Comparison of ENCODE assay signal across 1 cellular context in genomic region chr3:177211503-177212277, GRCh38.
TF ChIP-seq lines count a peak whose summit lies in the region.

No MANE protein-coding gene starts in this region.

TF ChIP-seq in HepG2, 621 proteins besides CTCF, POLR2A, EP300 and RAD21 (continued from another document and continues in another):
- TF ChIP-seq USF2 (IDR thresholded peaks at IDR 0.05; ENCODE audit: low read depth, low read length) = no peak
- TF ChIP-seq USF2 (CRISPR knock-in tag; IDR thresholded peaks at IDR 0.05; ENCODE audit: borderline replicate concordance) = no peak
- no peak for TF ChIP-seq HMG20B (CRISPR knock-in tag; conservative IDR thresholded peaks at IDR 0.05)
- TF ChIP-seq ZNF598 (CRISPR knock-in tag; IDR thresholded peaks at IDR 0.05; ENCODE audit: borderline replicate concordance) = no peak
- no peak for TF ChIP-seq NR0B2 (CRISPR knock-in tag; IDR thresholded peaks at IDR 0.05)
- TF ChIP-seq ZNF691 (CRISPR knock-in tag; IDR thresholded peaks at IDR 0.05; ENCODE audit: borderline replicate concordance, low read depth) = no peak
- no peak for TF ChIP-seq TMF1 (CRISPR knock-in tag; IDR thresholded peaks at IDR 0.05; ENCODE audit: low read depth)
- TF ChIP-seq ZNF766 (CRISPR knock-in tag; IDR thresholded peaks at IDR 0.05; ENCODE audit: borderline replicate concordance) = no peak
- TF ChIP-seq ZNF597 (CRISPR knock-in tag; IDR thresholded peaks at IDR 0.05) = no peak
- TF ChIP-seq ZBTB7B (CRISPR knock-in tag; IDR thresholded peaks at IDR 0.05) = no peak
- no peak for TF ChIP-seq SP2 (CRISPR knock-in tag; IDR thresholded peaks at IDR 0.05)
- no peak for TF ChIP-seq TBP (CRISPR knock-in tag; IDR thresholded peaks at IDR 0.05)
- TF ChIP-seq SIX1 (CRISPR knock-in tag; IDR thresholded peaks at IDR 0.05; ENCODE audit: borderline replicate concordance) = no peak
- TF ChIP-seq AGO1 (IDR thresholded peaks at IDR 0.05; ENCODE audit: low read depth, low read length, poor library complexity, severe bottlenecking) = no peak
- TF ChIP-seq ZNF232 (CRISPR knock-in tag; IDR thresholded peaks at IDR 0.05; ENCODE audit: borderline replicate concordance) = no peak
- TF ChIP-seq ZNF260 (CRISPR knock-in tag; IDR thresholded peaks at IDR 0.05; ENCODE audit: borderline replicate concordance, low read depth) = no peak
- TF ChIP-seq ZBTB37 (CRISPR knock-in tag; IDR thresholded peaks at IDR 0.05) = no peak
- no peak for TF ChIP-seq MED8 (CRISPR knock-in tag; IDR thresholded peaks at IDR 0.05; ENCODE audit: insufficient replicate concordance)
- no peak for TF ChIP-seq GTF2F1 (IDR thresholded peaks at IDR 0.05; ENCODE audit: low read length)
- TF ChIP-seq ZNF569 (CRISPR knock-in tag; IDR thresholded peaks at IDR 0.05; ENCODE audit: borderline replicate concordance) = no peak
- TF ChIP-seq ZBTB7A (CRISPR knock-in tag; IDR thresholded peaks at IDR 0.05) = no peak
- TF ChIP-seq KIAA2018 (CRISPR knock-in tag; IDR thresholded peaks at IDR 0.05; ENCODE audit: borderline replicate concordance) = no peak
- no peak for TF ChIP-seq RBFOX2 (IDR thresholded peaks at IDR 0.05; ENCODE audit: low read depth, low read length)
- no peak for TF ChIP-seq XRCC5 (optimal IDR thresholded peaks at IDR 0.05; ENCODE audit: low read length)
- TF ChIP-seq SATB2 (CRISPR knock-in tag; IDR thresholded peaks at IDR 0.05) = no peak
- TF ChIP-seq FOXM1 (CRISPR knock-in tag; IDR thresholded peaks at IDR 0.05) = no peak
- TF ChIP-seq PHB2 (IDR thresholded peaks at IDR 0.05; ENCODE audit: partially characterized antibody) = no peak
- no peak for TF ChIP-seq THAP8 (CRISPR knock-in tag; IDR thresholded peaks at IDR 0.05; ENCODE audit: borderline replicate concordance)
- no peak for TF ChIP-seq ISX (CRISPR knock-in tag; conservative IDR thresholded peaks at IDR 0.05)
- TF ChIP-seq ARID2 (CRISPR knock-in tag; IDR thresholded peaks at IDR 0.05; ENCODE audit: borderline replicate concordance) = no peak
- TF ChIP-seq ATF7-NPFF (CRISPR knock-in tag; IDR thresholded peaks at IDR 0.05; ENCODE audit: low read depth) = no peak
- TF ChIP-seq CEBPG (CRISPR knock-in tag; IDR thresholded peaks at IDR 0.05) = no peak
- TF ChIP-seq ZNF362 (CRISPR knock-in tag; IDR thresholded peaks at IDR 0.05; ENCODE audit: borderline replicate concordance) = no peak
- no peak for TF ChIP-seq AHDC1 (CRISPR knock-in tag; IDR thresholded peaks at IDR 0.05; ENCODE audit: borderline replicate concordance)
- TF ChIP-seq ZNF263 (CRISPR knock-in tag; IDR thresholded peaks at IDR 0.05) = no peak
- TF ChIP-seq HCFC1 (IDR thresholded peaks at IDR 0.05; ENCODE audit: low read depth, low read length) = no peak
- no peak for TF ChIP-seq SOX6 (IDR thresholded peaks at IDR 0.05)
- TF ChIP-seq SOX6 (CRISPR knock-in tag; IDR thresholded peaks at IDR 0.05) = peak; percentile 37; the same call in 1 of the 2 replicates
- no peak for TF ChIP-seq ARNT (IDR thresholded peaks at IDR 0.05)
- TF ChIP-seq KDM5A (IDR thresholded peaks at IDR 0.05; ENCODE audit: borderline replicate concordance, low read length) = no peak
- no peak for TF ChIP-seq ZNF292 (CRISPR knock-in tag; IDR thresholded peaks at IDR 0.05; ENCODE audit: borderline replicate concordance, low read depth)
- TF ChIP-seq SMC3 (IDR thresholded peaks at IDR 0.05; ENCODE audit: low read length) = no peak; the same call in 1 of the 2 replicates
- no peak for TF ChIP-seq GLI4 (CRISPR knock-in tag; IDR thresholded peaks at IDR 0.05; ENCODE audit: borderline replicate concordance)
- TF ChIP-seq ZNF224 (CRISPR knock-in tag; IDR thresholded peaks at IDR 0.05) = no peak
